Comparison of ENCODE assay signal across 1 cellular context in the genomic region with DNA sequence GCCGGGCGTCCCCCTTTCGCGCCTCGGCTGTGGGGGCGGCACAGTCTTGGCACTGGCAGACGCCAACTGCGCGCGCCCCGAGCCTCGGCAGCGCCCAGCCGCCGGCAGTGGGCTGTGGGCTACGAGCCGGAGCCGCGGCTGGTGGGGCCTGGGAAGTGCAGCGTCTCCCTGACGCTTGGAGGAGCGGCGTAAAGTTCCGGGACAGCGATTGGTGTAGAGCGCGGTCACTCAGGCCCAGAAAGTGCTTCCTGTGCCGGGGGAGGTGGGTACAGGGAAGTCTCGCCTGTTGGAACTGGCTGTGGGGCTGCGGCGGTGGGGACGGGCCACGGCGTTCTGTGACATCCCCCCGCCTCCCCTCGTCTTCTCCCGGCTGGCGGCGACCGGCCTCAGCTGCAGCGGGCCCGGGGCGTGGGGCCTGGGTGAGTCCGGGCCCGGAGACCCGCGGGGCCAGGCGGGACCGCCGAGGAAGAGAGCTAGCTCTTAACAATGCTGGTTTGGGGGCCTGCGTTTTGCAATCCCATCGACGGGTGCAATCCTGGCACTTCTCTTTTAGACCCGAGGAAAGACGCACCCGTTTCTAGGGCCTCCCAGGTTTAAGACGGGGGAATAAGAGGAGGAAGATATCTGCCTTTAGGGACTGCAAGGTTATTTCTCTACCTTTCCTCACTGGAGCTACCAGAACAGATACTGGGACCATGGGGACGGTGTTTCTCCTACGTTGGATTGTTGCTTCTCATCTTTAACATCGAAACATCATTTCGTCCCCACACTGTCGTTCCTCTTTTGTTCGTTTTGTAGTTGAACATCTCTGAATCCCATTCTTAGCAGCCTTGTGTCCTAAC.
TF ChIP-seq lines count a peak whose summit lies in the region.

TSS of gene RWDD4 (minus strand) at position 157 of the 842 bp plus-strand sequence. CDS start 233 bp downstream, outside the sequence.
TSS of gene TRAPPC11 (plus strand) at position 265 of the 842 bp plus-strand sequence. CDS start 4,575 bp downstream, outside the sequence.

TF ChIP-seq in HEK293, 187 proteins besides CTCF, POLR2A, EP300 and RAD21 (continued from another document and continues in another):
- TF ChIP-seq ZNF639 (tag by site-specific recombination; IDR thresholded peaks at IDR 0.05) (no peak), ELK4 (IDR thresholded peaks at IDR 0.05; ENCODE audit: borderline replicate concordance, low read depth, low read length) (no peak), ZBTB8A (tag by site-specific recombination; IDR thresholded peaks at IDR 0.05) (peak; percentile 91), ZNF501 (tag by site-specific recombination; IDR thresholded peaks at IDR 0.05) (peak; percentile 49; the same call in 1 of the 2 replicates), ZNF266 (tag by site-specific recombination; IDR thresholded peaks at IDR 0.05; ENCODE audit: low read depth) (no peak), ZNF660 (tag by site-specific recombination; IDR thresholded peaks at IDR 0.05) (no peak), ZNF274 (IDR thresholded peaks at IDR 0.05; ENCODE audit: low read length) (no peak), ZNF274 (tag by site-specific recombination; IDR thresholded peaks at IDR 0.05; ENCODE audit: borderline replicate concordance) (no peak), ZBTB49 (tag by site-specific recombination; IDR thresholded peaks at IDR 0.05; ENCODE audit: low read depth) (no peak), MZF1 (tag by site-specific recombination; IDR thresholded peaks at IDR 0.05; ENCODE audit: borderline replicate concordance) (peak; percentile 66; the same call in 1 of the 2 replicates), ZNF654 (tag by site-specific recombination; IDR thresholded peaks at IDR 0.05; ENCODE audit: low read depth) (no peak), ZNF202 (tag by site-specific recombination; IDR thresholded peaks at IDR 0.05; ENCODE audit: borderline replicate concordance) (no peak), ZIC2 (tag by site-specific recombination; IDR thresholded peaks at IDR 0.05) (0 out of 2 replicates have a peak, but pooled peaks have one; percentile 13), PBX3 (CRISPR knock-in tag; IDR thresholded peaks at IDR 0.05) (peak; percentile 98), ZNF121 (tag by site-specific recombination; IDR thresholded peaks at IDR 0.05) (no peak), ZNF626 (tag by site-specific recombination; IDR thresholded peaks at IDR 0.05) (no peak), KLF9 (tag by site-specific recombination; IDR thresholded peaks at IDR 0.05; ENCODE audit: low read depth) (no peak), ZNF391 (tag by site-specific recombination; IDR thresholded peaks at IDR 0.05; ENCODE audit: borderline replicate concordance, low read depth) (no peak), ZFP41 (tag by site-specific recombination; IDR thresholded peaks at IDR 0.05; ENCODE audit: borderline replicate concordance) (no peak), SETDB1 (IDR thresholded peaks at IDR 0.05; ENCODE audit: insufficient read length, low read length) (no peak), ZFP3 (tag by site-specific recombination; IDR thresholded peaks at IDR 0.05; ENCODE audit: low read depth) (no peak), ZNF146 (tag by site-specific recombination; IDR thresholded peaks at IDR 0.05) (no peak), KLF16 (tag by site-specific recombination; IDR thresholded peaks at IDR 0.05) (no peak), ZNF548 (tag by site-specific recombination; IDR thresholded peaks at IDR 0.05) (no peak), GLI4 (tag by site-specific recombination; IDR thresholded peaks at IDR 0.05) (no peak), ZNF830 (tag by site-specific recombination; IDR thresholded peaks at IDR 0.05; ENCODE audit: low read depth) (no peak), PATZ1 (tag by site-specific recombination; IDR thresholded peaks at IDR 0.05) (peak; percentile 84), ZNF404 (tag by site-specific recombination; IDR thresholded peaks at IDR 0.05) (no peak), ZNF624 (tag by site-specific recombination; IDR thresholded peaks at IDR 0.05) (no peak), HOXA7 (CRISPR knock-in tag; IDR thresholded peaks at IDR 0.05; ENCODE audit: borderline replicate concordance) (no peak), ZNF174 (tag by site-specific recombination; IDR thresholded peaks at IDR 0.05) (no peak), ZNF600 (tag by site-specific recombination; IDR thresholded peaks at IDR 0.05) (no peak), ZBTB44 (tag by site-specific recombination; IDR thresholded peaks at IDR 0.05) (no peak), YY2 (tag by site-specific recombination; IDR thresholded peaks at IDR 0.05) (no peak), ZNF426 (tag by site-specific recombination; IDR thresholded peaks at IDR 0.05) (no peak), ZNF785 (tag by site-specific recombination; IDR thresholded peaks at IDR 0.05) (no peak), PRDM1 (tag by site-specific recombination; IDR thresholded peaks at IDR 0.05) (no peak), ZNF292 (tag by site-specific recombination; IDR thresholded peaks at IDR 0.05; ENCODE audit: borderline replicate concordance, low read depth) (no peak), TCF7L2 (IDR thresholded peaks at IDR 0.05; ENCODE audit: borderline replicate concordance, low read depth, low read length) (no peak), ZNF514 (tag by site-specific recombination; IDR thresholded peaks at IDR 0.05) (no peak), ZNF530 (tag by site-specific recombination; IDR thresholded peaks at IDR 0.05; ENCODE audit: low read depth) (no peak), ZNF416 (tag by site-specific recombination; IDR thresholded peaks at IDR 0.05) (no peak), GLI2 (tag by site-specific recombination; IDR thresholded peaks at IDR 0.05; ENCODE audit: borderline replicate concordance, low read depth) (no peak), ZNF707 (tag by site-specific recombination; IDR thresholded peaks at IDR 0.05) (no peak), ZSCAN30 (tag by site-specific recombination; IDR thresholded peaks at IDR 0.05) (no peak), ZNF23 (tag by site-specific recombination; IDR thresholded peaks at IDR 0.05; ENCODE audit: borderline replicate concordance) (no peak), ZNF776 (tag by site-specific recombination; IDR thresholded peaks at IDR 0.05; ENCODE audit: borderline replicate concordance) (no peak), ZNF701 (tag by site-specific recombination; IDR thresholded peaks at IDR 0.05) (no peak), ZNF561 (tag by site-specific recombination; IDR thresholded peaks at IDR 0.05; ENCODE audit: borderline replicate concordance) (0 out of 2 replicates have a peak, but pooled peaks have one; percentile 8), ZNF843 (tag by site-specific recombination; IDR thresholded peaks at IDR 0.05) (0 out of 2 replicates have a peak, but pooled peaks have one; percentile 12), ZNF571 (tag by site-specific recombination; IDR thresholded peaks at IDR 0.05) (no peak)
- TF ChIP-seq, protein P1, sequence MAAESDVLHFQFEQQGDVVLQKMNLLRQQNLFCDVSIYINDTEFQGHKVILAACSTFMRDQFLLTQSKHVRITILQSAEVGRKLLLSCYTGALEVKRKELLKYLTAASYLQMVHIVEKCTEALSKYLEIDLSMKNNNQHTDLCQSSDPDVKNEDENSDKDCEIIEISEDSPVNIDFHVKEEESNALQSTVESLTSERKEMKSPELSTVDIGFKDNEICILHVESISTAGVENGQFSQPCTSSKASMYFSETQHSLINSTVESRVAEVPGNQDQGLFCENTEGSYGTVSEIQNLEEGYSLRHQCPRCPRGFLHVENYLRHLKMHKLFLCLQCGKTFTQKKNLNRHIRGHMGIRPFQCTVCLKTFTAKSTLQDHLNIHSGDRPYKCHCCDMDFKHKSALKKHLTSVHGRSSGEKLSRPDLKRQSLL (tag by site-specific recombination; IDR thresholded peaks at IDR 0.05), result no peak
- TF ChIP-seq, protein P2, sequence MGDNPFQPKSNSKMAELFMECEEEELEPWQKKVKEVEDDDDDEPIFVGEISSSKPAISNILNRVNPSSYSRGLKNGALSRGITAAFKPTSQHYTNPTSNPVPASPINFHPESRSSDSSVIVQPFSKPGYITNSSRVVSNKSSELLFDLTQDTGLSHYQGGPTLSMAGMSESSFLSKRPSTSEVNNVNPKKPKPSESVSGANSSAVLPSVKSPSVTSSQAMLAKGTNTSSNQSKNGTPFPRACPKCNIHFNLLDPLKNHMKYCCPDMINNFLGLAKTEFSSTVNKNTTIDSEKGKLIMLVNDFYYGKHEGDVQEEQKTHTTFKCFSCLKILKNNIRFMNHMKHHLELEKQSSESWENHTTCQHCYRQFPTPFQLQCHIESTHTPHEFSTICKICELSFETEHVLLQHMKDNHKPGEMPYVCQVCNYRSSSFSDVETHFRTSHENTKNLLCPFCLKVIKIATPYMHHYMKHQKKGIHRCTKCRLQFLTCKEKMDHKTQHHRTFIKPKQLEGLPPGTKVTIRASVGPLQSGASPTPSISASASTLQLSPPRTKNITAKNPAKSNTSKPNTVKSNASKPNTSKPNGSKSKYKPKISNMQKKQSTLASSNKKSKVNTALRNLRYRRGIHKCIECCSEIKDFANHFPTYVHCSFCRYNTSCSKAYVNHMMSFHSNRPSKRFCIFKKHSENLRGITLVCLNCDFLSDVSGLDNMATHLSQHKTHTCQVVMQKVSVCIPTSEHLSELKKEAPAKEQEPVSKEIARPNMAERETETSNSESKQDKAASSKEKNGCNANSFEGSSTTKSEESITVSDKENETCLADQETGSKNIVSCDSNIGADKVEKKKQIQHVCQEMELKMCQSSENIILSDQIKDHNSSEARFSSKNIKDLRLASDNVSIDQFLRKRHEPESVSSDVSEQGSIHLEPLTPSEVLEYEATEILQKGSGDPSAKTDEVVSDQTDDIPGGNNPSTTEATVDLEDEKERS (tag by site-specific recombination; IDR thresholded peaks at IDR 0.05), result no peak
